1 cellular context compared by ENCODE assay signal in the genomic region with DNA sequence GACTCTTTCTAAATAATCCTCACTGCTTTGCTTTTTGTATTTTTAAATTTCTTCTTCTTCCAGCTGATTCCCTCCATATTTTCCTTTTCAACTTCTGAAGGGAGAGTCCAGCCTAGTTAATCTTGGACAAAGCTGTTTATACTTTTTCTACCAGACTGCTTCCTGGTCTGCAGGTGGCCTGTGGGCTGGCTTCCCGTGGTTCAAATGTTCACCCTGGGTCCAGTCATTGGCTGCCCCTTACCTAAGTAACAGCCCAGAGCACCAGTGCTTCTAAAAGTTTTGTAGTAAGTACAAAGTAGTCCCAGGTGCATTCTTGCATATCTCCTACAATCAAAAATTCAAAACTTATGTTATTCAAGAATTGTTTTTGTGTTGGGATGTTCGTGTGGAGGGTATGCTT.
TF ChIP-seq lines count a peak whose summit lies in the region.

No MANE protein-coding gene starts in this region.

TF ChIP-seq in HepG2, 621 proteins besides CTCF, POLR2A, EP300 and RAD21:
- no peak for TF ChIP-seq RFX3 (CRISPR knock-in tag; IDR thresholded peaks at IDR 0.05)
- TF ChIP-seq IKZF5 (CRISPR knock-in tag; IDR thresholded peaks at IDR 0.05): no peak
- no peak for TF ChIP-seq TGIF2 (CRISPR knock-in tag; IDR thresholded peaks at IDR 0.05)
- TF ChIP-seq, protein P1, sequence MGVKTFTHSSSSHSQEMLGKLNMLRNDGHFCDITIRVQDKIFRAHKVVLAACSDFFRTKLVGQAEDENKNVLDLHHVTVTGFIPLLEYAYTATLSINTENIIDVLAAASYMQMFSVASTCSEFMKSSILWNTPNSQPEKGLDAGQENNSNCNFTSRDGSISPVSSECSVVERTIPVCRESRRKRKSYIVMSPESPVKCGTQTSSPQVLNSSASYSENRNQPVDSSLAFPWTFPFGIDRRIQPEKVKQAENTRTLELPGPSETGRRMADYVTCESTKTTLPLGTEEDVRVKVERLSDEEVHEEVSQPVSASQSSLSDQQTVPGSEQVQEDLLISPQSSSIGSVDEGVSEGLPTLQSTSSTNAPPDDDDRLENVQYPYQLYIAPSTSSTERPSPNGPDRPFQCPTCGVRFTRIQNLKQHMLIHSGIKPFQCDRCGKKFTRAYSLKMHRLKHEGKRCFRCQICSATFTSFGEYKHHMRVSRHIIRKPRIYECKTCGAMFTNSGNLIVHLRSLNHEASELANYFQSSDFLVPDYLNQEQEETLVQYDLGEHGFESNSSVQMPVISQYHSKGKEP (CRISPR knock-in tag; IDR thresholded peaks at IDR 0.05): no peak
